ENCODE assay signal across 21 cellular contexts in the genomic region with DNA sequence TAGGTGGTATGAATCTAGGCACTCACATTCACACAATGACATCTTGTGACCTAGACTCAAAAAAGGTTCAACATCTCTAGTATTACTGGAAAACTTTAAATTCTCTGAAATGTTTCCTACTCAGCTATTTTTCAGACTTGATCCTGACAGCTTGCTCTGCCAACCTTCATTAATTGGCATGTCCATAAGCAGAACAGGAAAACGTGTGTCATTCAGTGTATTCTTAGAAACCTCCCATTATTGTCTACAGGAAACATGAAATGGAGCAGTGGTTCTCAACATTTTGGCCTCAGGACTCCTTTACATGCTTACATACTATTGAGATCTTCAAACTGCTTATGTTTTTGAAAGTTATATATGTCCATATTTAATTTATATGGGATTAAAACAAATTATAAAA.
"Had no signal": no experiment of that assay in that cellular context is flagged by ENCODE, and none has a peak within 500 bp of the region (broad histone marks: within the 10 kb centered on the region; RNA-seq: fewer than 3 reads in every experiment).

No MANE protein-coding gene starts in this region.

- H3K27ac ChIP-seq: cardiac muscle cell, heart left ventricle, left ventricle myocardium inferior, ovary, stomach had no signal

- H3K27me3 ChIP-seq: cardiac muscle cell, heart left ventricle, ovary, stomach had no signal

- H3K4me1 ChIP-seq: stomach had no signal

- DNase-seq: activated B cell treated with CpG ODN at 0.5 μM for 24 hours; activated CD4-positive, alpha-beta memory T cell treated with anti-CD3 and anti-CD28 coated beads, Interleukin-2, amount 10 ng/mL, durations not matched to agents 7 days and 5 days; activated CD4-positive, alpha-beta T cell treated with anti-CD3 and anti-CD28 coated beads for 4 hours; activated naive CD4-positive, alpha-beta T cell; activated naive CD8-positive, alpha-beta T cell treated with anti-CD3 and anti-CD28 coated beads for 36 hours; activated T-cell treated with anti-CD3 and anti-CD28 coated beads, Interleukin-2, amount 50 U/mL, for 1 hour; amniotic stem cell; heart left ventricle; kidney glomerular epithelial cell; left ventricle myocardium inferior; mesenchymal stem cell; naive thymus-derived CD8-positive, alpha-beta T cell; ovary; stimulated activated CD4-positive, alpha-beta T cell treated with anti-CD3 and anti-CD28 coated beads, Interleukin-4, amount 100 ng/mL, for 24 hours; stomach; trophoblast cell had no signal

- H3K9me3 ChIP-seq: heart left ventricle, left ventricle myocardium inferior, ovary, stomach had no signal

- H3K36me3 ChIP-seq: cardiac muscle cell, heart left ventricle, left ventricle myocardium inferior, ovary, stomach had no signal

- H3K4me3 ChIP-seq: cardiac muscle cell, heart left ventricle, left ventricle myocardium inferior, ovary, stomach had no signal

- ATAC-seq: activated T-helper 17 cell treated with anti-CD3 and anti-CD28 coated beads, Interleukin-2, amount 50 U/mL, for 72 hours; naive thymus-derived CD8-positive, alpha-beta T cell; sciatic nerve; stimulated activated effector memory CD8-positive, alpha-beta T cell treated with anti-CD3 and anti-CD28 coated beads, Interleukin-12 subunit alpha, Interleukin-12 subunit beta, amount 100 ng/mL, for 72 hours had no signal

- FAIRE-seq: TTC549 had no signal
